Comparison of ENCODE assay signal across 28 cellular contexts in the genomic region with DNA sequence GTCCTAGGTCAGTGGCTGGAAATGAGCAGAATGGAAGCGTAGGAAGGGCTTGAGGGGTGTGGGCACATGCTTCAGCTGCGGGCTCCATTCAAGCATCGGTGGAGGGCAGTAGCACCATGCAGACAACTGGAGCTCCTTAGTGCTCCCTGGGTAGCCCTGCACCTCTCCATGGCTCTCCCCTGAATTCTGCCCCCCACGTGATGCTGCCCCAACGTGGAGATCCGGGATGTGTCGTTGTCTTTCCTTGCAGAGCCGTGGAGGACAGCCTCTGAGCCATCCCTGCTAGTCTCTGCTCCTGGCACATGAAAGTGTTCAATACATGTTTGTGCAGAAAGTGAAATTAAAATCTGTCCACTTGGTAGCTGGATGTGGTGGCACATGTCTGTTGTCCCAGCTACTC.
"Had no signal": no experiment of that assay in that cellular context is flagged by ENCODE, and none has a peak within 500 bp of the region (broad histone marks: within the 10 kb centered on the region; RNA-seq: fewer than 3 reads in every experiment).

No MANE protein-coding gene starts in this region.

- ATAC-seq: activated CD4-positive, alpha-beta T cell treated with anti-CD3 and anti-CD28 coated beads for 36 hours; activated T-cell treated with anti-CD3 and anti-CD28 coated beads, Interleukin-2, amount 50 U/mL, for 72 hours; mucosa of descending colon; pancreas; psoas muscle; stimulated activated naive B cell treated with anti-CD40 and anti-IgM and Interleukin-4, amounts not matched to agents 10 μg/mL and 1 μg/mL and 100 μg/mL, for 72 hours had no signal

- H3K4me3 Mint-ChIP-seq: activated CD4-positive, alpha-beta T cell treated with anti-CD3 and anti-CD28 coated beads for 36 hours; activated naive CD4-positive, alpha-beta T cell treated with anti-CD3 and anti-CD28 coated beads for 36 hours; activated naive CD8-positive, alpha-beta T cell treated with anti-CD3 and anti-CD28 coated beads for 36 hours; activated T-cell treated with anti-CD3 and anti-CD28 coated beads, Interleukin-2, amount 50 U/mL, for 72 hours; brain; natural killer cell treated with Interleukin-12 subunit alpha and Interleukin-12 subunit beta and Interleukin-15 and Interleukin-18, amount 100 ng/mL, for 72 hours; stimulated activated naive B cell treated with anti-CD40 and anti-IgM and Interleukin-4, amounts not matched to agents 10 μg/mL and 1 μg/mL and 100 μg/mL, for 72 hours had no signal

- H3K9me3 Mint-ChIP-seq: activated naive CD4-positive, alpha-beta T cell treated with anti-CD3 and anti-CD28 coated beads for 36 hours; activated naive CD8-positive, alpha-beta T cell treated with anti-CD3 and anti-CD28 coated beads for 36 hours; activated T-cell treated with anti-CD3 and anti-CD28 coated beads, Interleukin-2, amount 50 U/mL, for 72 hours; natural killer cell treated with Interleukin-12 subunit alpha and Interleukin-12 subunit beta and Interleukin-15 and Interleukin-18, amount 100 ng/mL, for 72 hours; stimulated activated naive B cell treated with anti-CD40 and anti-IgM and Interleukin-4, amounts not matched to agents 10 μg/mL and 1 μg/mL and 100 μg/mL, for 72 hours had no signal

- H3K27me3 Mint-ChIP-seq: stimulated activated naive B cell treated with anti-CD40 and anti-IgM and Interleukin-4, amounts not matched to agents 10 μg/mL and 1 μg/mL and 100 μg/mL, for 72 hours had no signal

- H3K9me3 ChIP-seq: adrenal gland, ascending aorta, colonic mucosa, esophagus squamous epithelium, mucosa of descending colon, pancreas, psoas muscle, stomach, thyroid gland, upper lobe of left lung had no signal

- H3K36me3 Mint-ChIP-seq: brain; stimulated activated naive B cell treated with anti-CD40 and anti-IgM and Interleukin-4, amounts not matched to agents 10 μg/mL and 1 μg/mL and 100 μg/mL, for 72 hours had no signal

- H3K27ac Mint-ChIP-seq: activated CD4-positive, alpha-beta T cell treated with anti-CD3 and anti-CD28 coated beads for 36 hours; activated naive CD4-positive, alpha-beta T cell treated with anti-CD3 and anti-CD28 coated beads for 36 hours; activated naive CD8-positive, alpha-beta T cell treated with anti-CD3 and anti-CD28 coated beads for 36 hours; activated T-cell treated with anti-CD3 and anti-CD28 coated beads, Interleukin-2, amount 50 U/mL, for 72 hours; natural killer cell treated with Interleukin-12 subunit alpha and Interleukin-12 subunit beta and Interleukin-15 and Interleukin-18, amount 100 ng/mL, for 72 hours; stimulated activated naive B cell treated with anti-CD40 and anti-IgM and Interleukin-4, amounts not matched to agents 10 μg/mL and 1 μg/mL and 100 μg/mL, for 72 hours had no signal

- H3K27ac ChIP-seq: adrenal gland, ascending aorta, cardiac muscle cell, colonic mucosa, epithelial cell of prostate, esophagus squamous epithelium, pancreas, psoas muscle, stomach, thyroid gland had no signal

- H3K4me3 ChIP-seq: adrenal gland, ascending aorta, cardiac muscle cell, colonic mucosa, esophagus squamous epithelium, mucosa of descending colon, pancreas, psoas muscle, stomach, thyroid gland, upper lobe of left lung had no signal

- DNase-seq: activated CD4-positive, alpha-beta T cell treated with anti-CD3 and anti-CD28 coated beads for 36 hours; activated CD4-positive, CD25-positive, alpha-beta regulatory T cell; activated naive CD4-positive, alpha-beta T cell treated with anti-CD3 and anti-CD28 coated beads for 36 hours; activated naive CD8-positive, alpha-beta T cell treated with anti-CD3 and anti-CD28 coated beads for 36 hours; activated T-cell treated with anti-CD3 and anti-CD28 coated beads for 4 hours; activated T-cell treated with anti-CD3 and anti-CD28 coated beads, Interleukin-2, amount 50 U/mL, for 72 hours; cerebellar nuclear complex; colonic mucosa; effector CD8-positive, alpha-beta T cell; esophagus squamous epithelium; foreskin melanocyte; left ventricle myocardium superior; mucosa of descending colon; nucleus accumbens; pancreas; psoas muscle; stimulated activated CD4-positive, alpha-beta T cell treated with anti-CD3 and anti-CD28 coated beads, Interleukin-15, amount 100 ng/mL, for 24 hours; stimulated activated CD4-positive, alpha-beta T cell treated with anti-CD3 and anti-CD28 coated beads, Interleukin-2, amount 100 ng/mL, for 24 hours; stimulated activated naive B cell treated with anti-CD40 and anti-IgM and Interleukin-4, amounts not matched to agents 10 μg/mL and 1 μg/mL and 100 μg/mL, for 72 hours; stomach; thyroid gland; upper lobe of left lung had no signal

- H3K4me1 ChIP-seq: colonic mucosa, thyroid gland had no signal

- H3K36me3 ChIP-seq: adrenal gland, ascending aorta, cardiac muscle cell, colonic mucosa, esophagus squamous epithelium, pancreas, stomach, thyroid gland, upper lobe of left lung had no signal

- H3K27me3 ChIP-seq: adrenal gland, ascending aorta, colonic mucosa, esophagus squamous epithelium, pancreas, stomach, thyroid gland, upper lobe of left lung had no signal
